ENCODE assay signal across 12 cellular contexts in the genomic region with DNA sequence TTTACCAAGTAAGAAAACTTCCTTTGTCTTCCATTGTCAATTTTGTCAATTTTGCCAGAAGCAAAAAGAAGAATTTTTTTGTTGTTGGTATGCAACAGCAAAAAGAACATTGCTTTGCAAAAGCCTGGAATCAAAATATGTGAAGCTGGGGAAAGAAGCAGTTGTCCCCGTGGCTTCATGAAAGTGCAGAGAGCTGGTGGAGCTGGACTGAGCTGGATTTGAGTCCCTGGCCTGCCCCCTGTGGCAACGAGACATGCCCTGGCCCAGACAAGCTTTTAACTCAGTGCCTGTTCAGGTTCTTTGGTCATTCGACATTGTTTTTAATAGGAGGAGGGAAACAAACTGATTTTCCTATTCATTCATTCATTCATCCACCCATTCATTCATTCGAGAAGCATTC.
DNase-seq lines count a peak whose midpoint lies in the region; ATAC-seq and TF ChIP-seq lines count a peak whose summit lies in the region.
"Had no signal": no experiment of that assay in that cellular context is flagged by ENCODE, and none has a peak within 500 bp of the region (broad histone marks: within the 10 kb centered on the region; RNA-seq: fewer than 3 reads in every experiment).

No MANE protein-coding gene starts in this region.

- peak; percentile 24 to 47 for DNase-seq in NCI-H526 (lab: John Stamatoyannopoulos, UW)
- DNase-seq in NCI-H526 treated with DMSO at 0.1 percent for 48 hours (lab: John Stamatoyannopoulos, UW): no peak
- peak; percentile 61 for DNase-seq in endodermal cell
- peak; percentile 4 for DNase-seq in kidney tubule cell (ENCODE audit: low spot score)
- no peak for DNase-seq in NCI-H2107 (lab: John Stamatoyannopoulos, UW)
- DNase-seq in NOMO-1 treated with DMSO at 0.1 percent for 48 hours (lab: John Stamatoyannopoulos, UW; ENCODE audit: unreplicated experiment): no peak
- DNase-seq in left ventricle myocardium inferior: no peak
- DNase-seq: CD8-positive, alpha-beta memory T cell; DMS 273 treated with DMSO at 0.1 percent for 48 hours had no signal

- H3K9me3 ChIP-seq in endodermal cell (ENCODE audit: control insufficient read depth, low read length) (no peaks in the 10 kb centered on the region), left ventricle myocardium inferior (replicated peaks) (peaks cover 6% of the 10 kb centered on the region)

- no peak for ATAC-seq in esophagus mucosa

- H3K36me3 ChIP-seq in endodermal cell (ENCODE audit: control insufficient read depth, insufficient read depth, low read length): no peaks in the 10 kb centered on the region
- H3K36me3 ChIP-seq in left ventricle myocardium inferior: no peaks in the 10 kb centered on the region

- H3K4me3 ChIP-seq in endodermal cell (ENCODE audit: low read length) (no peak overlapping the region), left ventricle myocardium inferior (no peak overlapping the region)

- H3K4me1 ChIP-seq in endodermal cell (ENCODE audit: control insufficient read depth, insufficient read depth, low read length) (no peaks in the 10 kb centered on the region), left ventricle myocardium inferior (no peaks in the 10 kb centered on the region)

- intact Hi-C loops in left ventricle myocardium inferior (cut with micrococcal nuclease): no loop called here

- H3K4me1 Mint-ChIP-seq in endodermal cell: no peaks in the 10 kb centered on the region
- H3K4me1 Mint-ChIP-seq: CD14-positive monocyte had no signal

- no peaks in the 10 kb centered on the region for H3K27me3 ChIP-seq in endodermal cell (ENCODE audit: control insufficient read depth, insufficient read depth, low read length, poor library complexity, severe bottlenecking)
- H3K27me3 ChIP-seq in left ventricle myocardium inferior (ENCODE audit: low read depth): peaks cover 24% of the 10 kb centered on the region

- TF ChIP-seq CTCF in endodermal cell (conservative IDR thresholded peaks at IDR 0.05) (peak; percentile 53), left ventricle myocardium inferior (IDR thresholded peaks at IDR 0.05; ENCODE audit: borderline replicate concordance) (no peak)

- no peaks in the 10 kb centered on the region for H3K36me3 Mint-ChIP-seq in endodermal cell (ENCODE audit: low read depth)
- H3K36me3 Mint-ChIP-seq: CD14-positive monocyte had no signal

- H3K4me3 Mint-ChIP-seq in endodermal cell: no peak overlapping the region
- H3K4me3 Mint-ChIP-seq: CD14-positive monocyte; CD8-positive, alpha-beta memory T cell had no signal

- no peak overlapping the region for H3K27ac ChIP-seq in endodermal cell (ENCODE audit: low read depth, low read length)
- no peak overlapping the region for H3K27ac ChIP-seq in left ventricle myocardium inferior (replicated peaks)
- H3K27ac ChIP-seq: 22Rv1 had no signal

- H3K27me3 Mint-ChIP-seq in endodermal cell (ENCODE audit: insufficient read depth): peaks cover 5% of the 10 kb centered on the region

- 80% methylated on average over 4 of the region's 4 CpGs; no CpG with 5 or more reads in 1 of the 2 experiments for WGBS in endodermal cell (ENCODE audit: insufficient coverage in 1 of 2, insufficient read length in 1 of 2), 2 experiments

- H3K27ac Mint-ChIP-seq in endodermal cell: no peak overlapping the region

- H3K9ac ChIP-seq in endodermal cell (ENCODE audit: extremely low read depth, low read length, poor library complexity, severe bottlenecking): no peak overlapping the region

- peaks cover 6% of the 10 kb centered on the region for H3K9me3 Mint-ChIP-seq in endodermal cell

Comparison
In these comparisons a context has a peak if more than half of its experiments do, and no peak if none do; other contexts are left out.
1. DNase-seq: peak in NCI-H526 (2 of 2), endodermal cell (single experiment) and kidney tubule cell (single experiment); none in NCI-H526 treated with DMSO at 0.1 percent for 48 hours (single experiment), NCI-H2107 (single experiment), NOMO-1 treated with DMSO at 0.1 percent for 48 hours (single experiment) and left ventricle myocardium inferior (single experiment).